28 cellular contexts compared by ENCODE assay signal in the genomic region with DNA sequence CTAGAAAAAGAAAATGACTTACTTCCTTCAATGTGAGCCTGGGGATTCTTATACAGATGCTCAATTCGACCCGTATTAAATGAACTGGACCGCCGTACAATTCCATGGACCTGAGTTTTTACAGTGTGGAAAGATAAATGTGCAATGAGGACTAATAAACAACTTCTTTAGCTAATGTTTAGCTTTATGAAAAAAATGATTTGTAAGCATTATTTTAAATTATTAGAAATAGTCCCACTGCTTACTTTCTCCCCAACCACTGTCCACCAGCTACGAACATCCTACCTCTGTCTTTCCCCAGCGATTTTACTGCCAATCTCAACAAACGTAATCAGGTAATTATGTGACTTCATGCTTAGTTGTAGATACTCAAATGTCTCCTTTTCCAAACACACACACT.
"Had no signal": no experiment of that assay in that cellular context is flagged by ENCODE, and none has a peak within 500 bp of the region (broad histone marks: within the 10 kb centered on the region; RNA-seq: fewer than 3 reads in every experiment).

No MANE protein-coding gene starts in this region.

- H3K4me3 Mint-ChIP-seq: immature natural killer cell; naive thymus-derived CD8-positive, alpha-beta T cell; nephron; neural crest cell; stimulated activated naive B cell treated with anti-CD40 and anti-IgM and Interleukin-4, amounts not matched to agents 10 μg/mL and 1 μg/mL and 100 μg/mL, for 72 hours; type B pancreatic cell had no signal

- H3K27me3 Mint-ChIP-seq: naive thymus-derived CD8-positive, alpha-beta T cell; stimulated activated naive B cell treated with anti-CD40 and anti-IgM and Interleukin-4, amounts not matched to agents 10 μg/mL and 1 μg/mL and 100 μg/mL, for 72 hours; type B pancreatic cell had no signal

- H3K36me3 ChIP-seq: left lung, lower lobe of right lung, right atrium auricular region, tibial nerve, vagina had no signal

- H3K4me3 ChIP-seq: left lung, lower lobe of right lung, right atrium auricular region, skin epidermis, stomach, testis, tibial nerve, vagina had no signal

- H3K27me3 ChIP-seq: left lung, right atrium auricular region, stomach, testis, tibial nerve, vagina had no signal

- H3K9me3 Mint-ChIP-seq: immature natural killer cell; naive thymus-derived CD8-positive, alpha-beta T cell; nephron; neural crest cell; stimulated activated naive B cell treated with anti-CD40 and anti-IgM and Interleukin-4, amounts not matched to agents 10 μg/mL and 1 μg/mL and 100 μg/mL, for 72 hours; type B pancreatic cell had no signal

- H3K27ac ChIP-seq: left lung, lower lobe of right lung, parathyroid adenoma, right atrium auricular region, skin epidermis, stomach, testis, tibial nerve, vagina had no signal

- H3K36me3 Mint-ChIP-seq: type B pancreatic cell had no signal

- H3K4me1 ChIP-seq: left lung, lower lobe of right lung, parathyroid adenoma, right atrium auricular region, stomach, testis, tibial nerve, vagina had no signal

- H3K9ac ChIP-seq: parathyroid adenoma had no signal

- H3K9me3 ChIP-seq: left lung, lower lobe of right lung, right atrium auricular region, stomach, testis, tibial nerve, vagina had no signal

- H3K27ac Mint-ChIP-seq: immature natural killer cell; naive thymus-derived CD8-positive, alpha-beta T cell; nephron; stimulated activated naive B cell treated with anti-CD40 and anti-IgM and Interleukin-4, amounts not matched to agents 10 μg/mL and 1 μg/mL and 100 μg/mL, for 72 hours; type B pancreatic cell had no signal

- DNase-seq: hypothalamus; immature natural killer cell; kidney; left colon; left lung; lower lobe of right lung; mammary epithelial cell; mesenchymal stem cell; naive thymus-derived CD8-positive, alpha-beta T cell; nucleus accumbens; stimulated activated CD4-positive, alpha-beta T cell treated with anti-CD3 and anti-CD28 coated beads, Interleukin-12 subunit alpha, Interleukin-12 subunit beta, amount 100 ng/mL, for 4 hours; stimulated activated CD4-positive, alpha-beta T cell treated with anti-CD3 and anti-CD28 coated beads, Interleukin-15, amount 100 ng/mL, for 24 hours; stimulated activated CD4-positive, alpha-beta T cell treated with anti-CD3 and anti-CD28 coated beads, Interleukin-2, amount 100 ng/mL, for 24 hours; stimulated activated CD4-positive, alpha-beta T cell treated with anti-CD3 and anti-CD28 coated beads, Interleukin-4, amount 100 ng/mL, for 1 hour; stimulated activated naive B cell treated with anti-CD40 and anti-IgM and Interleukin-4, amounts not matched to agents 10 μg/mL and 1 μg/mL and 100 μg/mL, for 72 hours; stimulated activated naive CD8-positive, alpha-beta T cell treated with anti-CD3 and anti-CD28 coated beads, Interleukin-15, Interleukin-2, amounts not matched to agents 100 U/mL and 50 U/mL, for 24 hours; stomach; testis had no signal

- FAIRE-seq: islet of Langerhans, kidney had no signal

- H2AFZ ChIP-seq: parathyroid adenoma had no signal

- H3K4me1 Mint-ChIP-seq: immature natural killer cell; nephron; neural crest cell; stimulated activated naive B cell treated with anti-CD40 and anti-IgM and Interleukin-4, amounts not matched to agents 10 μg/mL and 1 μg/mL and 100 μg/mL, for 72 hours had no signal

- ATAC-seq: left colon; left lung; lower lobe of right lung; naive thymus-derived CD8-positive, alpha-beta T cell; sciatic nerve; stimulated activated naive B cell treated with anti-CD40 and anti-IgM and Interleukin-4, amounts not matched to agents 10 μg/mL and 1 μg/mL and 100 μg/mL, for 72 hours; stimulated activated naive CD8-positive, alpha-beta T cell treated with anti-CD3 and anti-CD28 coated beads, Interleukin-15, Interleukin-2, amounts not matched to agents 100 U/mL and 50 U/mL, for 24 hours had no signal
